Comparison of ENCODE assay signal across 19 cellular contexts in the genomic region with DNA sequence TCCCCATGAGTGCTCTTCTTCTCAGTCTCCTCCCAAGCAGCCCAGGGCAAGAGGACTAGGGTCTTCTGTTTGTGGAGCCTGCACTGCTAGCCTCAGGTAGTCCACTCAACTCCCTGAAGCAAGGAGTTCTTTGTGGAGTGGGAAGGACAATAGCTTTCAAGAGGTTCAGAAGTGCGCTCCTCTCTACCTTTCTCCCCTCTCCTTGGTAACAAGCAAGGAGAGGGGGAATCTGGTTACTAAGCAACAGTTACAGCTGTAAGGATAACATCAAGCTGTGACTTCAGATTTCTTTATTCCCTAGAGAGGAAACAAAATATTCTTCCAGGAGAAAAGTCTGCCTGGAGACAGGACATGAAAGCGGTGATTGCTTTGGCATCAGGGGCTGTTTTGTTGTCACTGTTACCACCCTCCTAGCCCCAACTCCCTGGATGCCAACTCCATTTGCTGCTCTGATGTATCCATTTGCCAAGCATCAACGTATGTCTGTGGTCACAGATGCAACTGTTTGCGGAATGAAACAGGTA.
DNase-seq lines count a peak whose midpoint lies in the region; ATAC-seq and TF ChIP-seq lines count a peak whose summit lies in the region.
"Had no signal": no experiment of that assay in that cellular context is flagged by ENCODE, and none has a peak within 500 bp of the region (broad histone marks: within the 10 kb centered on the region; RNA-seq: fewer than 3 reads in every experiment).

No MANE protein-coding gene starts in this region.

- TF ChIP-seq POLR2A in heart left ventricle (IDR thresholded peaks at IDR 0.05) = no peak

- no peak overlapping the region for H3K4me3 ChIP-seq in heart left ventricle
- H3K4me3 ChIP-seq: body of pancreas, tibial artery had no signal

- no peaks in the 10 kb centered on the region for H3K9me3 Mint-ChIP-seq in activated naive CD8-positive, alpha-beta T cell (ENCODE audit: low read depth)
- H3K9me3 Mint-ChIP-seq in activated naive CD8-positive, alpha-beta T cell treated with anti-CD3 and anti-CD28 coated beads for 36 hours = no peaks in the 10 kb centered on the region
- H3K9me3 Mint-ChIP-seq in immature natural killer cell = no peaks in the 10 kb centered on the region
- no peaks in the 10 kb centered on the region for H3K9me3 Mint-ChIP-seq in activated CD4-positive, alpha-beta memory T cell treated with anti-CD3 and anti-CD28 coated beads for 36 hours
- H3K9me3 Mint-ChIP-seq: activated naive CD8-positive, alpha-beta T cell treated with anti-CD3 and anti-CD28 coated beads, Interleukin-2, amount 10 ng/mL, durations not matched to agents 7 days and 5 days; activated T-cell treated with anti-CD3 and anti-CD28 coated beads, Interleukin-2, amount 50 U/mL, for 72 hours; mesothelial cell of epicardium; stimulated activated naive CD8-positive, alpha-beta T cell treated with anti-CD3 and anti-CD28 coated beads, Interleukin-15, Interleukin-2, amounts not matched to agents 100 ng/mL and 50 ng/mL, for 24 hours had no signal

- H3K27ac Mint-ChIP-seq in activated naive CD8-positive, alpha-beta T cell = peak overlapping the region; percentile 9
- no peak overlapping the region for H3K27ac Mint-ChIP-seq in activated naive CD8-positive, alpha-beta T cell treated with anti-CD3 and anti-CD28 coated beads for 36 hours
- H3K27ac Mint-ChIP-seq in immature natural killer cell = peak overlapping the region; percentile 96 to 98 (median 96)
- H3K27ac Mint-ChIP-seq in activated CD4-positive, alpha-beta memory T cell treated with anti-CD3 and anti-CD28 coated beads for 36 hours = no peak overlapping the region
- H3K27ac Mint-ChIP-seq: activated T-cell treated with anti-CD3 and anti-CD28 coated beads, Interleukin-2, amount 50 U/mL, for 72 hours; mesothelial cell of epicardium; stimulated activated naive CD8-positive, alpha-beta T cell treated with anti-CD3 and anti-CD28 coated beads, Interleukin-15, Interleukin-2, amounts not matched to agents 100 ng/mL and 50 ng/mL, for 24 hours had no signal

- ATAC-seq in heart left ventricle = no peak
- ATAC-seq: activated T-cell treated with anti-CD3 and anti-CD28 coated beads, Interleukin-2, amount 50 U/mL, for 72 hours; body of pancreas; left colon had no signal

- H3K4me1 Mint-ChIP-seq in activated naive CD8-positive, alpha-beta T cell (ENCODE audit: low read depth) = peaks cover 41% of the 10 kb centered on the region
- H3K4me1 Mint-ChIP-seq in activated naive CD8-positive, alpha-beta T cell treated with anti-CD3 and anti-CD28 coated beads for 36 hours = peaks cover 26% of the 10 kb centered on the region
- H3K4me1 Mint-ChIP-seq in immature natural killer cell = peaks cover 55 to 69% of the 10 kb centered on the region in 2 donors
- peaks cover 37% of the 10 kb centered on the region for H3K4me1 Mint-ChIP-seq in activated CD4-positive, alpha-beta memory T cell treated with anti-CD3 and anti-CD28 coated beads for 36 hours (ENCODE audit: low read depth)
- H3K4me1 Mint-ChIP-seq: mesothelial cell of epicardium had no signal

- H3K4me1 ChIP-seq in heart left ventricle = peaks cover 0 to 11% (median 0%) of the 10 kb centered on the region in 12 donors
- H3K4me1 ChIP-seq: body of pancreas, tibial artery had no signal

- POLR2A ChIA-PET in activated CD4-positive, alpha-beta memory T cell treated with anti-CD3 and anti-CD28 coated beads for 36 hours (lab: Charles Lee) = no interaction called here

- 49 to 79% (median 68%) methylated on average over 4 of the region's 4 CpGs for WGBS in heart left ventricle, 4 donors

- CTCF ChIA-PET in activated CD4-positive, alpha-beta memory T cell treated with anti-CD3 and anti-CD28 coated beads for 36 hours (lab: Charles Lee) = interaction anchor here (0.6 kb wide), 1 partner anchor 38 kb away, joined by 3 read pairs; no protein-coding TSS in a partner anchor

- DNase-seq in activated naive CD8-positive, alpha-beta T cell treated with anti-CD3 and anti-CD28 coated beads for 36 hours = no peak
- DNase-seq in NCI-H2227 (lab: John Stamatoyannopoulos, UW; ENCODE audit: unreplicated experiment) (peak; percentile 32), immature natural killer cell (no peak), occipital lobe (lab: John Stamatoyannopoulos, UW) (no peak), cerebellar cortex (ENCODE audit: low spot score) (no peak), heart left ventricle (no peak)
- no peak for DNase-seq in activated CD4-positive, alpha-beta memory T cell treated with anti-CD3 and anti-CD28 coated beads for 36 hours
- DNase-seq: activated CD4-positive, alpha-beta T cell treated with anti-CD3 and anti-CD28 coated beads for 1 hour; activated naive CD8-positive, alpha-beta T cell treated with anti-CD3 and anti-CD28 coated beads, Interleukin-2, amount 10 ng/mL, durations not matched to agents 7 days and 5 days; activated T-cell treated with anti-CD3 and anti-CD28 coated beads, Interleukin-2, amount 50 U/mL, for 72 hours; body of pancreas; Kasumi-1; left colon; NCI-H1092; stimulated activated CD4-positive, alpha-beta T cell treated with anti-CD3 and anti-CD28 coated beads, Interleukin-4, amount 100 ng/mL, for 1 hour; tibial artery had no signal

- intact Hi-C loops in activated CD4-positive, alpha-beta memory T cell treated with anti-CD3 and anti-CD28 coated beads for 36 hours (cut with micrococcal nuclease) = no loop called here
- intact Hi-C loops in heart left ventricle (cut with DNase I) = no loop called here

- H3K27me3 ChIP-seq in heart left ventricle = no peaks in the 10 kb centered on the region
- H3K27me3 ChIP-seq: body of pancreas, tibial artery had no signal

- H3K4me3 Mint-ChIP-seq in activated naive CD8-positive, alpha-beta T cell = no peak overlapping the region
- H3K4me3 Mint-ChIP-seq in activated naive CD8-positive, alpha-beta T cell treated with anti-CD3 and anti-CD28 coated beads for 36 hours = no peak overlapping the region
- peak overlapping the region in 2 of 5 donors; percentile 74 to 77 for H3K4me3 Mint-ChIP-seq in immature natural killer cell
- H3K4me3 Mint-ChIP-seq in activated CD4-positive, alpha-beta memory T cell treated with anti-CD3 and anti-CD28 coated beads for 36 hours = no peak overlapping the region
- H3K4me3 Mint-ChIP-seq: activated T-cell treated with anti-CD3 and anti-CD28 coated beads, Interleukin-2, amount 50 U/mL, for 72 hours; mesothelial cell of epicardium; stimulated activated naive CD8-positive, alpha-beta T cell treated with anti-CD3 and anti-CD28 coated beads, Interleukin-15, Interleukin-2, amounts not matched to agents 100 ng/mL and 50 ng/mL, for 24 hours had no signal

- no peaks in the 10 kb centered on the region for H3K27me3 Mint-ChIP-seq in activated naive CD8-positive, alpha-beta T cell
- no peaks in the 10 kb centered on the region for H3K27me3 Mint-ChIP-seq in activated naive CD8-positive, alpha-beta T cell treated with anti-CD3 and anti-CD28 coated beads for 36 hours
- peaks cover 1 to 8% (median 8%) of the 10 kb centered on the region in 3 donors for H3K27me3 Mint-ChIP-seq in immature natural killer cell (ENCODE audit: low read depth in 3 of 3)
- peaks cover 3% of the 10 kb centered on the region for H3K27me3 Mint-ChIP-seq in activated CD4-positive, alpha-beta memory T cell treated with anti-CD3 and anti-CD28 coated beads for 36 hours
- H3K27me3 Mint-ChIP-seq: activated naive CD8-positive, alpha-beta T cell treated with anti-CD3 and anti-CD28 coated beads, Interleukin-2, amount 10 ng/mL, durations not matched to agents 7 days and 5 days; stimulated activated naive CD8-positive, alpha-beta T cell treated with anti-CD3 and anti-CD28 coated beads, Interleukin-15, Interleukin-2, amounts not matched to agents 100 ng/mL and 50 ng/mL, for 24 hours had no signal

- no peak for TF ChIP-seq CTCF in heart left ventricle (IDR thresholded peaks at IDR 0.05)

- H3K36me3 ChIP-seq in heart left ventricle = peaks cover 0 to 37% (median 0%) of the 10 kb centered on the region in 9 donors

- peaks cover 9% of the 10 kb centered on the region for H3K36me3 Mint-ChIP-seq in activated naive CD8-positive, alpha-beta T cell
- no peaks in the 10 kb centered on the region for H3K36me3 Mint-ChIP-seq in activated naive CD8-positive, alpha-beta T cell treated with anti-CD3 and anti-CD28 coated beads for 36 hours
- peaks cover 6 to 23% (median 7%) of the 10 kb centered on the region in 3 donors for H3K36me3 Mint-ChIP-seq in immature natural killer cell
- peaks cover 1% of the 10 kb centered on the region for H3K36me3 Mint-ChIP-seq in activated CD4-positive, alpha-beta memory T cell treated with anti-CD3 and anti-CD28 coated beads for 36 hours

- no peak overlapping the region for H3K27ac ChIP-seq in heart left ventricle
- H3K27ac ChIP-seq: body of pancreas, tibial artery had no signal

- no peaks in the 10 kb centered on the region for H3K9me3 ChIP-seq in heart left ventricle
- H3K9me3 ChIP-seq: body of pancreas, tibial artery had no signal

Comparison
In these comparisons a context has a peak if more than half of its experiments do, and no peak if none do; other contexts are left out.
1. H3K27ac Mint-ChIP-seq: peak in activated naive CD8-positive, alpha-beta T cell (single experiment) and immature natural killer cell (6 of 6); none in activated naive CD8-positive, alpha-beta T cell treated with anti-CD3 and anti-CD28 coated beads for 36 hours (single experiment) and activated CD4-positive, alpha-beta memory T cell treated with anti-CD3 and anti-CD28 coated beads for 36 hours (single experiment).